In the genomic region with DNA sequence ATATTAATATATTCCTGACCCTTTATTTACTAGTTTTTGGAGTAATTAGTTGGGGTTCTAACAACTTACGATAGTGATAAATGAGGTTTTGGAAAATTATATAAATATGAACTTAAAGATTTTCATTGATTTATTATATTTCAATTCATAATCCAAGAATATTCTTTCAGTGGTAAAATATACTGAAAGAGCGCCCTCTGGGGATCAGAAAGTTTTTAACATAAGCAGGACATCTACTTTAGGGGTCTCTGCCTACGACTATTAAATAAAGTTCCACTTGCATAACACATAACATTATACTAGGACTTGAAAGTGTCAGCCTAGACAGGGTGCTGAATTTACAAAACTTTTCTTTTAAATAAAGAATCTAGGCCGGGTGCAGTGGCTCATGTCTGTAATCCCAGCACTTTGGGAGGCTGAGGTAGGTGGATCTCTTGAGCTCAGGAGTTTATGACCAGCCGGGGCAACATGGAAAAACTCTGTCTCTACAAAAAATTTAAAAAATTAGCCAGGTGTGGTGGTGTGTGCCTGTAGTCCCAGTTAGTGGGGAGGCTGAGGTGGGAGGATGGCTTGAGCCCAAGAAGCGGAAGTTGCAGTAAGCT, we compare ENCODE assay signal across 12 cellular contexts. TPM values are rescaled to one million over a fixed set of nuclear protein-coding genes. Genes with fewer than 3 reads are reported as not detected.
DNase-seq lines count a peak whose midpoint lies in the region; ATAC-seq, FAIRE-seq and TF ChIP-seq lines count a peak whose summit lies in the region.
"Had no signal": no experiment of that assay in that cellular context is flagged by ENCODE, and none has a peak within 500 bp of the region (broad histone marks: within the 10 kb centered on the region; RNA-seq: fewer than 3 reads in every experiment).

No MANE protein-coding gene starts in this region.

- peaks cover 70% of the 10 kb centered on the region for H4K20me1 ChIP-seq in GM23338 (replicated peaks; ENCODE audit: insufficient read depth)

- TF ChIP-seq CTCF in BE2C (IDR thresholded peaks at IDR 0.05; ENCODE audit: low read depth, low read length) = peak; percentile 59
- peak; percentile 37 to 67 for TF ChIP-seq CTCF in GM23338 (conservative IDR thresholded peaks at IDR 0.05; ENCODE audit: low read depth in 2 of 2)
- TF ChIP-seq CTCF in activated B cell treated with CpG ODN at 0.5 μM for 24 hours (IDR thresholded peaks at IDR 0.05) = peak; percentile 58
- peak; percentile 24 for TF ChIP-seq CTCF in kidney (IDR thresholded peaks at IDR 0.05; ENCODE audit: borderline replicate concordance, extremely low read depth, insufficient read depth)

- H3K27me3 ChIP-seq in BE2C (no peaks in the 10 kb centered on the region), GM23338 (ENCODE audit: insufficient read depth) (no peaks in the 10 kb centered on the region)

- H3K36me3 Mint-ChIP-seq in GM23338 (ENCODE audit: low read depth) (peaks cover 77% of the 10 kb centered on the region), activated B cell treated with CpG ODN at 0.5 μM for 24 hours (ENCODE audit: low read depth) (peaks cover 73% of the 10 kb centered on the region)

- H3K9me2 ChIP-seq in GM23338 (ENCODE audit: insufficient read depth) = no peaks in the 10 kb centered on the region

- FAIRE-seq in kidney (lab: Jason Lieb, UNC) = no peak

- ATAC-seq in GM23338 (no peak), activated B cell treated with CpG ODN at 0.5 μM for 24 hours (ENCODE audit: low read depth) (no peak)
- ATAC-seq: left cardiac atrium had no signal

- peaks cover 89% of the 10 kb centered on the region for H3K79me2 ChIP-seq in GM23338 (replicated peaks; ENCODE audit: insufficient read depth)

- H3K4me2 ChIP-seq in GM23338 = no peak overlapping the region

- H3K9me3 ChIP-seq in BE2C = no peaks in the 10 kb centered on the region
- no peaks in the 10 kb centered on the region for H3K9me3 ChIP-seq in kidney (ENCODE audit: control insufficient read depth in 1 of 2, low read length in 2 of 2)

- H3K27ac ChIP-seq in GM23338 (ENCODE audit: low read depth) (no peak overlapping the region), kidney (ENCODE audit: low read depth in 2 of 2, low read length in 2 of 2) (no peak overlapping the region)

- no peak overlapping the region for H3K27ac Mint-ChIP-seq in GM23338
- H3K27ac Mint-ChIP-seq in activated B cell treated with CpG ODN at 0.5 μM for 24 hours = no peak overlapping the region

- no peak overlapping the region for H3K9ac ChIP-seq in kidney (ENCODE audit: low read length in 2 of 2)

- peaks cover 3% of the 10 kb centered on the region for H3K27me3 Mint-ChIP-seq in GM23338 (ENCODE audit: insufficient read depth, low read depth, poor library complexity)
- H3K27me3 Mint-ChIP-seq in activated B cell treated with CpG ODN at 0.5 μM for 24 hours = no peaks in the 10 kb centered on the region

- peaks cover 83% of the 10 kb centered on the region for H3K36me3 ChIP-seq in BE2C
- H3K36me3 ChIP-seq in GM23338 (ENCODE audit: insufficient read depth) = peaks cover 76% of the 10 kb centered on the region
- peaks cover 2 to 26% of the 10 kb centered on the region in 2 donors for H3K36me3 ChIP-seq in kidney (ENCODE audit: control insufficient read depth in 1 of 2, insufficient read depth in 2 of 2, low read length in 2 of 2)

- POLR2A ChIA-PET in activated B cell treated with CpG ODN at 0.5 μM for 24 hours (lab: Charles Lee) = interaction anchor here (1.0 kb wide), 1 partner anchor 16 kb away, joined by 3 read pairs; the partner anchor contains the start of gene RFWD3

- no peak overlapping the region for H3K4me3 ChIP-seq in BE2C (ENCODE audit: low read depth, low read length)
- no peak overlapping the region for H3K4me3 ChIP-seq in GM23338
- H3K4me3 ChIP-seq in kidney (ENCODE audit: low read length in 2 of 2) = no peak overlapping the region

- H3K9me3 Mint-ChIP-seq in GM23338 (no peaks in the 10 kb centered on the region; the same call in 2 of the 3 replicates), activated B cell treated with CpG ODN at 0.5 μM for 24 hours (no peaks in the 10 kb centered on the region)

- H3K4me1 ChIP-seq in BE2C = no peaks in the 10 kb centered on the region
- no peaks in the 10 kb centered on the region for H3K4me1 ChIP-seq in GM23338 (ENCODE audit: insufficient read depth)
- no peaks in the 10 kb centered on the region for H3K4me1 ChIP-seq in kidney (ENCODE audit: control insufficient read depth in 1 of 2, insufficient read depth in 1 of 2, low read depth in 1 of 2, low read length in 2 of 2)

- H2AFZ ChIP-seq in GM23338 = no peak overlapping the region

- no peak overlapping the region for H3K4me3 Mint-ChIP-seq in GM23338
- no peak overlapping the region for H3K4me3 Mint-ChIP-seq in activated B cell treated with CpG ODN at 0.5 μM for 24 hours

- DNase-seq in BE2C (peak; percentile 17), GM23338 (ENCODE audit: low spot score) (peak; percentile 53), activated B cell treated with CpG ODN at 0.5 μM for 24 hours (no peak), kidney (no peak), DMS79 (lab: John Stamatoyannopoulos, UW) (no peak), cerebellar nuclear complex (lab: John Stamatoyannopoulos, UW) (no peak), GF-D8 (lab: John Stamatoyannopoulos, UW) (no peak)
- DNase-seq in activated CD4-positive, alpha-beta T cell treated with anti-CD3 and anti-CD28 coated beads, Interleukin-2, amount 50 U/mL, for 48 hours = no peak
- DNase-seq: aorta, left cardiac atrium, NCI-H146, T-helper 9 cell had no signal

- intact Hi-C loops in activated B cell treated with CpG ODN at 0.5 μM for 24 hours (cut with micrococcal nuclease) = no loop called here
- intact Hi-C loops in kidney (cut with DNase I) = no loop called here

- peaks cover 23% of the 10 kb centered on the region for H3F3A ChIP-seq in GM23338 (replicated peaks; ENCODE audit: low read depth)

- no peaks in the 10 kb centered on the region for H3K4me1 Mint-ChIP-seq in GM23338
- H3K4me1 Mint-ChIP-seq in activated B cell treated with CpG ODN at 0.5 μM for 24 hours = peaks cover 13% of the 10 kb centered on the region

- CTCF ChIA-PET in activated B cell treated with CpG ODN at 0.5 μM for 24 hours (lab: Charles Lee) = interaction anchor here (0.8 to 1.5 kb wide), 5 partner anchors 13 to 346 kb away, joined by 3 to 5 read pairs (median 3); partner anchors contain the start of gene MLKL

TF ChIP-seq in GM23338, 12 proteins besides CTCF, POLR2A, EP300 and RAD21 (continues in another document):
- TF ChIP-seq ZNF331 (CRISPR knock-in tag; IDR thresholded peaks at IDR 0.05; ENCODE audit: low read depth) (no peak), EZH2phosphoT487 (IDR thresholded peaks at IDR 0.05; ENCODE audit: unreplicated experiment) (no peak), CREB1 (CRISPR knock-in tag; IDR thresholded peaks at IDR 0.05; ENCODE audit: low read depth) (no peak), REST (IDR thresholded peaks at IDR 0.05; ENCODE audit: unreplicated experiment) (no peak), NANOG (IDR thresholded peaks at IDR 0.05; ENCODE audit: borderline replicate concordance) (no peak), STAT1 (IDR thresholded peaks at IDR 0.05; ENCODE audit: unreplicated experiment) (no peak)

RNA-seq across cellular contexts. Expression of gene RFWD3, which starts 15.6 kb away (rescaled TPM):
- polyA plus RNA-seq in BE2C (2012; ENCODE audit: insufficient read depth, insufficient read length, low read depth) = 21.7 TPM
- total RNA-seq in GM23338 (2014; rRNA removed; shearing (Covaris generic)) = 105 and 113 TPM in 2 replicates
- 27.6 and 28.1 TPM in 2 replicates for polyA plus RNA-seq in GM23338 (2016; fragmentation: Nextera tagmentation; extraction: Ambion mirVana)
- 57.9 and 63.2 TPM in 2 replicates for total RNA-seq in activated B cell treated with CpG ODN at 0.5 μM for 24 hours
- total RNA-seq in kidney = 26.0 TPM
- polyA plus RNA-seq in kidney (ENCODE audit: insufficient read depth, low read depth, low replicate concordance) = 5.8 TPM

RNA-seq across cellular contexts. Expression of gene GLG1, which starts 44.2 kb away (rescaled TPM):
- 40.2 TPM for polyA plus RNA-seq in BE2C (2012; ENCODE audit: insufficient read depth, insufficient read length, low read depth)
- total RNA-seq in GM23338 (2014; rRNA removed; shearing (Covaris generic)) = 211 and 226 TPM in 2 replicates
- polyA plus RNA-seq in GM23338 (2016; fragmentation: Nextera tagmentation; extraction: Ambion mirVana) = 58.8 and 61.2 TPM in 2 replicates
- 72.7 and 81.4 TPM in 2 replicates for total RNA-seq in activated B cell treated with CpG ODN at 0.5 μM for 24 hours
- 167 TPM for total RNA-seq in kidney
- 58.8 TPM for polyA plus RNA-seq in kidney (ENCODE audit: insufficient read depth, low read depth, low replicate concordance)

RNA-seq across cellular contexts. Expression of gene MLKL, which starts 49.6 kb away (rescaled TPM):
- not detected for polyA plus RNA-seq in BE2C (2012; ENCODE audit: insufficient read depth, insufficient read length, low read depth)
- total RNA-seq in GM23338 (2014; rRNA removed; shearing (Covaris generic)) = 7.5 and 9.7 TPM in 2 replicates
- polyA plus RNA-seq in GM23338 (2016; fragmentation: Nextera tagmentation; extraction: Ambion mirVana) = 5.1 and 6.2 TPM in 2 replicates
- 6.5 and 6.8 TPM in 2 replicates for total RNA-seq in activated B cell treated with CpG ODN at 0.5 μM for 24 hours
- 19.4 TPM for total RNA-seq in kidney
- 7.3 TPM for polyA plus RNA-seq in kidney (ENCODE audit: insufficient read depth, low read depth, low replicate concordance)

Comparison
In these comparisons a context has a peak if more than half of its experiments do, and no peak if none do; other contexts are left out.
1. DNase-seq: peak in BE2C (single experiment) and GM23338 (single experiment); none in activated B cell treated with CpG ODN at 0.5 μM for 24 hours (single experiment), kidney (single experiment), DMS79 (single experiment), cerebellar nuclear complex (0 of 2), GF-D8 (single experiment) and activated CD4-positive, alpha-beta T cell treated with anti-CD3 and anti-CD28 coated beads, Interleukin-2, amount 50 U/mL, for 48 hours (0 of 2).
2. Peak in every context shown above with its lines, with median percentiles within 50 percentile points of each other: CTCF ChIP-seq.